In genomic region chr22:41469218-41469851, GRCh38 we compare ENCODE assay signal across 1 cellular context.
TF ChIP-seq lines count a peak whose summit lies in the region.

No MANE protein-coding gene starts in this region.

TF ChIP-seq in K562, 482 proteins besides CTCF, POLR2A, EP300 and RAD21 (continued from another document):
- TF ChIP-seq ZNF740 (CRISPR knock-in tag; IDR thresholded peaks at IDR 0.05) (0 out of 2 replicates have a peak, but pooled peaks have one; percentile 39), ZNF740 (tag; IDR thresholded peaks at IDR 0.05) (no peak), SAP30 (IDR thresholded peaks at IDR 0.05; ENCODE audit: borderline replicate concordance, insufficient read depth, low read depth, low read length, poor library complexity, severe bottlenecking) (peak; percentile 70), FOXJ2 (tag; IDR thresholded peaks at IDR 0.05) (no peak), MLLT1 (IDR thresholded peaks at IDR 0.05) (no peak), ZBTB11 (CRISPR knock-in tag; IDR thresholded peaks at IDR 0.05) (peak in 1 of 3 experiments; percentile 38; a peak in 1 of 6 replicates), SMARCE1 (IDR thresholded peaks at IDR 0.05) (no peak), CTCFL (IDR thresholded peaks at IDR 0.05; ENCODE audit: borderline replicate concordance, insufficient read depth, low read depth, low read length, poor library complexity, severe bottlenecking) (no peak)
